1 cellular context compared by ENCODE assay signal in genomic region chr6:73923899-73924485, GRCh38.
TF ChIP-seq lines count a peak whose summit lies in the region.

No MANE protein-coding gene starts in this region.

TF ChIP-seq in IMR-90, 13 proteins besides CTCF, POLR2A, EP300 and RAD21:
- no peak for TF ChIP-seq RCOR1 (IDR thresholded peaks at IDR 0.05; ENCODE audit: insufficient replicate concordance, low read length)
- peak; percentile 22; the same call in 1 of the 2 replicates for TF ChIP-seq CEBPB (IDR thresholded peaks at IDR 0.05; ENCODE audit: low read depth, low read length)
